9 cellular contexts compared by ENCODE assay signal in the genomic region with DNA sequence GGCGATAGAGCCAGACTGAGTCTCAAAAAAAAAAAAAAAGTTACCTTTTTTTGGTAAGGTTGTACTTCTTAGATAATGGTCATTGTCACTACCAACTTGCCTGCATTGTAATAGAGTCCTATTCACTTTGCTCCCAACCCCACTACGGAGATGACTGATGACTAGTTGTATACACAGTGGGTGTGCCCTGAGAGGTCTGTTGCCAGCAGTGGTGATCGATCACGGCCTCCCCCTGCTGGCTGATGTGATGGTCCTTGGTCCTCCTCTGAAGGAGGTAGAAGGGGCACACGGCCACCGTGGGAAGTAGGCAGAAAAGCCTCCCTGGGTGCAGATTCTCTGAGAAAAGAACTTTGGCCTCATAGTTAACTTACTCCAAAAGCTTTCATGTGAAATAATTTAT. TPM values are rescaled to one million over a fixed set of nuclear protein-coding genes. Genes with fewer than 3 reads are reported as not detected.
A peak's percentile ranks its signal among the peaks of the same experiment; 100 is the strongest.
DNase-seq lines count a peak whose midpoint lies in the region; ATAC-seq and FAIRE-seq lines count a peak whose summit lies in the region.
"Had no signal": no experiment of that assay in that cellular context is flagged by ENCODE, and none has a peak within 500 bp of the region (broad histone marks: within the 10 kb centered on the region; RNA-seq: fewer than 3 reads in every experiment).

No MANE protein-coding gene starts in this region.

- DNase-seq in GM03348 (ENCODE audit: low spot score) = peak; percentile 62
- peak; percentile 51 for DNase-seq in H7
- DNase-seq in NOMO-1 treated with dmso at 0.1 percent for 144 hours (lab: John Stamatoyannopoulos, UW; ENCODE audit: unreplicated experiment) = peak; percentile 2
- DNase-seq in activated gamma-delta T cell treated with anti-CD3 and anti-CD28 coated beads, Interleukin-2, amount 50 U/mL, for 16 hours (ENCODE audit: low read depth) = peak; percentile 4
- DNase-seq in kidney tubule cell (ENCODE audit: low spot score) = peak; percentile 62
- peak; percentile 80 for DNase-seq in urothelium cell line (ENCODE audit: low spot score)
- no peak for DNase-seq in dedifferentiated amniotic fluid mesenchymal stem cell (ENCODE audit: extremely low spot score)

- no peak for ATAC-seq in HG03108 (IDR thresholded peaks at IDR 0.05; ENCODE audit: unreplicated experiment)

- no peak overlapping the region for H3K4me3 ChIP-seq in H7 (ENCODE audit: insufficient read depth, low read depth, low read length)

- peak; percentile 88 for FAIRE-seq in urothelium cell line (lab: Jason Lieb, UNC)

- no peaks in the 10 kb centered on the region; the same call in 1 of the 2 replicates for H3K27me3 ChIP-seq in H7 (ENCODE audit: control insufficient read depth, insufficient read depth, low read length)

- H3K36me3 ChIP-seq in H7 (replicated peaks; ENCODE audit: control insufficient read depth, insufficient read depth, low read length) = no peaks in the 10 kb centered on the region

RNA-seq across cellular contexts. Expression of a gene that starts 10.7 kb away (rescaled TPM):
- 0.15 TPM in 1 of 2 replicates, not detected in the other for total RNA-seq in H7 (2014; rRNA removed; shearing (Covaris generic))
- total RNA-seq: T-helper 2 cell treated with Interferon-gamma antibody and Interleukin-4, amounts not matched to agents 100 ng/mL and 5 ng/mL, for 36 hours had no signal

RNA-seq across cellular contexts. Expression of a gene that starts 35.0 kb away (rescaled TPM):
- 36.4 and 63.4 TPM in 2 replicates for total RNA-seq in H7 (2014; rRNA removed; shearing (Covaris generic))
